In genomic region chr17:31695456-31696090, GRCh38 we compare ENCODE assay signal across 9 cellular contexts.
DNase-seq lines count a peak whose midpoint lies in the region; ATAC-seq and TF ChIP-seq lines count a peak whose summit lies in the region.
"Had no signal": no experiment of that assay in that cellular context is flagged by ENCODE, and none has a peak within 500 bp of the region (broad histone marks: within the 10 kb centered on the region; RNA-seq: fewer than 3 reads in every experiment).

No MANE protein-coding gene starts in this region.

- no peak for TF ChIP-seq CTCF in fibroblast of the aortic adventitia (IDR thresholded peaks at IDR 0.05; ENCODE audit: insufficient read depth, low read length)
- no peak for TF ChIP-seq CTCF in omental fat pad (IDR thresholded peaks at IDR 0.05)

- DNase-seq in AG08396 (ENCODE audit: low spot score), result peak; percentile 33
- peak; percentile 66 for DNase-seq in fibroblast of the aortic adventitia (ENCODE audit: low read depth)
- no peak for DNase-seq in omental fat pad (ENCODE audit: low spot score)
- DNase-seq in NOMO-1 treated with DMSO at 0.1 percent for 48 hours (lab: John Stamatoyannopoulos, UW; ENCODE audit: unreplicated experiment), result no peak
- DNase-seq in stimulated activated CD4-positive, alpha-beta T cell treated with anti-CD3 and anti-CD28 coated beads, Interleukin-4, amount 100 ng/mL, for 24 hours, result no peak
- no peak for DNase-seq in activated gamma-delta T cell (lab: John Stamatoyannopoulos, UW)
- DNase-seq: GDM1 had no signal

- no peak overlapping the region for H3K4me3 ChIP-seq in fibroblast of the aortic adventitia (ENCODE audit: low read depth, low read length)

- ATAC-seq in SK-N-SH treated with all-trans-retinoic acid at 6 μM for 48 hours (peak; percentile 41), omental fat pad (ENCODE audit: low FRiP score) (peak; percentile 46), HG02981 (IDR thresholded peaks at IDR 0.05; ENCODE audit: unreplicated experiment) (no peak)

TF ChIP-seq in SK-N-SH treated with all-trans-retinoic acid at 6 μM for 48 hours, 23 proteins besides CTCF, POLR2A, EP300 and RAD21:
- TF ChIP-seq RARB (CRISPR knock-in tag; IDR thresholded peaks at IDR 0.05) (no peak), ZFP3 (CRISPR knock-in tag; IDR thresholded peaks at IDR 0.05) (no peak), TCF4 (CRISPR knock-in tag; IDR thresholded peaks at IDR 0.05; ENCODE audit: borderline replicate concordance) (no peak), ZNF565 (CRISPR knock-in tag; conservative IDR thresholded peaks at IDR 0.05; ENCODE audit: low read depth) (no peak), GLIS3 (CRISPR knock-in tag; IDR thresholded peaks at IDR 0.05) (no peak), ZNF8 (CRISPR knock-in tag; IDR thresholded peaks at IDR 0.05) (no peak), ESRRG (CRISPR knock-in tag; IDR thresholded peaks at IDR 0.05) (no peak), CREB5 (CRISPR knock-in tag; IDR thresholded peaks at IDR 0.05; ENCODE audit: low read depth) (no peak), ZFP30 (CRISPR knock-in tag; IDR thresholded peaks at IDR 0.05) (no peak), TOX (CRISPR knock-in tag; IDR thresholded peaks at IDR 0.05; ENCODE audit: borderline replicate concordance) (no peak)
- TF ChIP-seq, protein P1, sequence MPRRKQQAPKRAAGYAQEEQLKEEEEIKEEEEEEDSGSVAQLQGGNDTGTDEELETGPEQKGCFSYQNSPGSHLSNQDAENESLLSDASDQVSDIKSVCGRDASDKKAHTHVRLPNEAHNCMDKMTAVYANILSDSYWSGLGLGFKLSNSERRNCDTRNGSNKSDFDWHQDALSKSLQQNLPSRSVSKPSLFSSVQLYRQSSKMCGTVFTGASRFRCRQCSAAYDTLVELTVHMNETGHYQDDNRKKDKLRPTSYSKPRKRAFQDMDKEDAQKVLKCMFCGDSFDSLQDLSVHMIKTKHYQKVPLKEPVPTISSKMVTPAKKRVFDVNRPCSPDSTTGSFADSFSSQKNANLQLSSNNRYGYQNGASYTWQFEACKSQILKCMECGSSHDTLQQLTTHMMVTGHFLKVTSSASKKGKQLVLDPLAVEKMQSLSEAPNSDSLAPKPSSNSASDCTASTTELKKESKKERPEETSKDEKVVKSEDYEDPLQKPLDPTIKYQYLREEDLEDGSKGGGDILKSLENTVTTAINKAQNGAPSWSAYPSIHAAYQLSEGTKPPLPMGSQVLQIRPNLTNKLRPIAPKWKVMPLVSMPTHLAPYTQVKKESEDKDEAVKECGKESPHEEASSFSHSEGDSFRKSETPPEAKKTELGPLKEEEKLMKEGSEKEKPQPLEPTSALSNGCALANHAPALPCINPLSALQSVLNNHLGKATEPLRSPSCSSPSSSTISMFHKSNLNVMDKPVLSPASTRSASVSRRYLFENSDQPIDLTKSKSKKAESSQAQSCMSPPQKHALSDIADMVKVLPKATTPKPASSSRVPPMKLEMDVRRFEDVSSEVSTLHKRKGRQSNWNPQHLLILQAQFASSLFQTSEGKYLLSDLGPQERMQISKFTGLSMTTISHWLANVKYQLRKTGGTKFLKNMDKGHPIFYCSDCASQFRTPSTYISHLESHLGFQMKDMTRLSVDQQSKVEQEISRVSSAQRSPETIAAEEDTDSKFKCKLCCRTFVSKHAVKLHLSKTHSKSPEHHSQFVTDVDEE (CRISPR knock-in tag; IDR thresholded peaks at IDR 0.05), result no peak
- TF ChIP-seq, protein P2, sequence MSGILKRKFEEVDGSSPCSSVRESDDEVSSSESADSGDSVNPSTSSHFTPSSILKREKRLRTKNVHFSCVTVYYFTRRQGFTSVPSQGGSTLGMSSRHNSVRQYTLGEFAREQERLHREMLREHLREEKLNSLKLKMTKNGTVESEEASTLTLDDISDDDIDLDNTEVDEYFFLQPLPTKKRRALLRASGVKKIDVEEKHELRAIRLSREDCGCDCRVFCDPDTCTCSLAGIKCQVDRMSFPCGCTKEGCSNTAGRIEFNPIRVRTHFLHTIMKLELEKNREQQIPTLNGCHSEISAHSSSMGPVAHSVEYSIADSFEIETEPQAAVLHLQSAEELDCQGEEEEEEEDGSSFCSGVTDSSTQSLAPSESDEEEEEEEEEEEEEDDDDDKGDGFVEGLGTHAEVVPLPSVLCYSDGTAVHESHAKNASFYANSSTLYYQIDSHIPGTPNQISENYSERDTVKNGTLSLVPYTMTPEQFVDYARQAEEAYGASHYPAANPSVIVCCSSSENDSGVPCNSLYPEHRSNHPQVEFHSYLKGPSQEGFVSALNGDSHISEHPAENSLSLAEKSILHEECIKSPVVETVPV (CRISPR knock-in tag; IDR thresholded peaks at IDR 0.05), result no peak
- TF ChIP-seq, protein P3, sequence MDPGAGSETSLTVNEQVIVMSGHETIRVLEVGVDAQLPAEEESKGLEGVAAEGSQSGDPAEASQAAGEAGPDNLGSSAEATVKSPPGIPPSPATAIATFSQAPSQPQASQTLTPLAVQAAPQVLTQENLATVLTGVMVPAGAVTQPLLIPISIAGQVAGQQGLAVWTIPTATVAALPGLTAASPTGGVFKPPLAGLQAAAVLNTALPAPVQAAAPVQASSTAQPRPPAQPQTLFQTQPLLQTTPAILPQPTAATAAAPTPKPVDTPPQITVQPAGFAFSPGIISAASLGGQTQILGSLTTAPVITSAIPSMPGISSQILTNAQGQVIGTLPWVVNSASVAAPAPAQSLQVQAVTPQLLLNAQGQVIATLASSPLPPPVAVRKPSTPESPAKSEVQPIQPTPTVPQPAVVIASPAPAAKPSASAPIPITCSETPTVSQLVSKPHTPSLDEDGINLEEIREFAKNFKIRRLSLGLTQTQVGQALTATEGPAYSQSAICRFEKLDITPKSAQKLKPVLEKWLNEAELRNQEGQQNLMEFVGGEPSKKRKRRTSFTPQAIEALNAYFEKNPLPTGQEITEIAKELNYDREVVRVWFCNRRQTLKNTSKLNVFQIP (CRISPR knock-in tag; IDR thresholded peaks at IDR 0.05; ENCODE audit: borderline replicate concordance, low read depth), result no peak
TF ChIP-seq in SK-N-SH treated with all-trans-retinoic acid at 6 μM for 48 hours: peak in this region for 0.

Comparison
In these comparisons a context has a peak if more than half of its experiments do, and no peak if none do; other contexts are left out.
1. DNase-seq: peak in AG08396 (single experiment) and fibroblast of the aortic adventitia (single experiment); none in omental fat pad (single experiment), NOMO-1 treated with DMSO at 0.1 percent for 48 hours (single experiment), stimulated activated CD4-positive, alpha-beta T cell treated with anti-CD3 and anti-CD28 coated beads, Interleukin-4, amount 100 ng/mL, for 24 hours (single experiment) and activated gamma-delta T cell (single experiment).